16 cellular contexts compared by ENCODE assay signal in genomic region chr20:4469910-4470309, GRCh38.
"Had no signal": no experiment of that assay in that cellular context is flagged by ENCODE, and none has a peak within 500 bp of the region (broad histone marks: within the 10 kb centered on the region; RNA-seq: fewer than 3 reads in every experiment).

No MANE protein-coding gene starts in this region.

- H3K27me3 ChIP-seq: sigmoid colon, testis, upper lobe of right lung had no signal

- H3K36me3 ChIP-seq: prostate gland, sigmoid colon, upper lobe of right lung had no signal

- ATAC-seq: stimulated activated naive CD8-positive, alpha-beta T cell treated with anti-CD3 and anti-CD28 coated beads, Interleukin-15, Interleukin-2, amounts not matched to agents 100 U/mL and 50 U/mL, for 24 hours; upper lobe of right lung had no signal

- H3K27ac Mint-ChIP-seq: activated B cell treated with CpG ODN at 0.5 μM for 24 hours; activated naive CD4-positive, alpha-beta T cell treated with anti-CD3 and anti-CD28 coated beads, Interleukin-2, amount 50 U/mL, for 24 hours; activated T-cell treated with anti-CD3 and anti-CD28 coated beads, Interleukin-2, amount 50 U/mL, for 24 hours; dendritic cell treated with granulocyte-macrophage colony-stimulating factor and Interleukin-4, amounts not matched to agents 40 ng/mL and 50 ng/mL, for 4 days; nephron had no signal

- H3K4me3 Mint-ChIP-seq: activated B cell treated with CpG ODN at 0.5 μM for 24 hours; activated naive CD4-positive, alpha-beta T cell treated with anti-CD3 and anti-CD28 coated beads, Interleukin-2, amount 50 U/mL, for 24 hours; activated T-cell treated with anti-CD3 and anti-CD28 coated beads, Interleukin-2, amount 50 U/mL, for 24 hours; dendritic cell treated with granulocyte-macrophage colony-stimulating factor and Interleukin-4, amounts not matched to agents 40 ng/mL and 50 ng/mL, for 4 days; nephron had no signal

- H3K9me3 ChIP-seq: prostate gland, sigmoid colon, testis, upper lobe of right lung had no signal

- H3K27ac ChIP-seq: prostate gland, testis, upper lobe of right lung had no signal

- H3K4me1 ChIP-seq: prostate gland, testis, upper lobe of right lung had no signal

- H3K4me1 Mint-ChIP-seq: activated B cell treated with CpG ODN at 0.5 μM for 24 hours; activated naive CD4-positive, alpha-beta T cell treated with anti-CD3 and anti-CD28 coated beads, Interleukin-2, amount 50 U/mL, for 24 hours had no signal

- H3K4me3 ChIP-seq: prostate gland, sigmoid colon, testis, upper lobe of right lung had no signal

- H3K9me3 Mint-ChIP-seq: activated B cell treated with CpG ODN at 0.5 μM for 24 hours; activated naive CD4-positive, alpha-beta T cell treated with anti-CD3 and anti-CD28 coated beads, Interleukin-2, amount 50 U/mL, for 24 hours; activated T-cell treated with anti-CD3 and anti-CD28 coated beads, Interleukin-2, amount 50 U/mL, for 24 hours; dendritic cell treated with granulocyte-macrophage colony-stimulating factor and Interleukin-4, amounts not matched to agents 40 ng/mL and 50 ng/mL, for 4 days; nephron had no signal

- H3K36me3 Mint-ChIP-seq: activated naive CD4-positive, alpha-beta T cell treated with anti-CD3 and anti-CD28 coated beads, Interleukin-2, amount 50 U/mL, for 24 hours had no signal

- DNase-seq: activated B cell treated with CpG ODN at 0.5 μM for 24 hours; activated CD4-positive, alpha-beta T cell treated with anti-CD3 and anti-CD28 coated beads, Interleukin-2, amount 50 U/mL, for 1 hour; activated effector memory CD4-positive, alpha-beta T cell treated with Interleukin-2 at 50 U/mL for 16 hours; activated T-cell treated with anti-CD3 and anti-CD28 coated beads, Interleukin-2, amount 50 U/mL, for 24 hours; cerebellar nuclear complex; mammary epithelial cell; occipital lobe; sigmoid colon; stimulated activated CD4-positive, alpha-beta T cell treated with anti-CD3 and anti-CD28 coated beads, Interleukin-12 subunit alpha, Interleukin-12 subunit beta, amount 100 ng/mL, for 4 hours; stimulated activated naive CD8-positive, alpha-beta T cell treated with anti-CD3 and anti-CD28 coated beads, Interleukin-15, Interleukin-2, amounts not matched to agents 100 U/mL and 50 U/mL, for 24 hours; testis; upper lobe of right lung had no signal
